16 cellular contexts compared by ENCODE assay signal in the genomic region with DNA sequence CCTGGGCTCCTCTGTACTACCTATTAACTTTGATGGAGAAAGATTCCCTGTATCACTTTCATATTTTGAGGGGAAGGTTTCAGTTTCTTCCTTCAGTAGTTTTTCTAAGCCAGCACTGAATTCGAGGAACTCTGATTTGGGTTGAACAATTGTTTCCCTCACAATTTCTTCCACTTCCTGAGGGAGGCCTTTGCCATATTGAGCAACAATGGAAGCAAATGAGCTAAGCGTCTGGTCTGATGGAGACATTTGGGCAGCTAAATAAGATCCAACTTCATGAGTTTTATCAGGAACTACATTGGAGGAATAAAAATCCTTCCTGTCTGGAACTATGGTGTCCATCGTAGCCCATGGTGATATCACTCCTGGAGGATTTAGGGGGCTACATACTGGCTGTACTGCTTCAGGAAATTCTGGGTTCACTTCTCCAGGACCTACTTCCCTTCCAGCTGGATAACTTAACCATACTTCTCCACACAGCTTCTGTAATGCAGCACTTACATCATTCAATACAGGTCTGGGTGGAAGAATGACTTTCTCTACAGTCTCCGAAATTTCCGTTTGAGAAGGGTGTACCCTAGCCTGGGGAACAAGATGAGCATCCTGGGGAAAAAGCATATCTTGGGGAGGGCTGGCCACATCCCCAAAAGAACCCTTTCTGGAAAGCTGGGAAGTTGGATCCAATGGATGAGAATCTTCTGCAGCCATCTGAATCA. TPM values are rescaled to one million over a fixed set of nuclear protein-coding genes. Genes with fewer than 3 reads are reported as not detected.
"Had no signal": no experiment of that assay in that cellular context is flagged by ENCODE, and none has a peak within 500 bp of the region (broad histone marks: within the 10 kb centered on the region; RNA-seq: fewer than 3 reads in every experiment).

No MANE protein-coding gene starts in this region.

- H3K27me3 Mint-ChIP-seq: activated naive CD8-positive, alpha-beta T cell treated with anti-CD3 and anti-CD28 coated beads, Interleukin-2, amount 10 ng/mL, durations not matched to agents 7 days and 5 days; naive thymus-derived CD4-positive, alpha-beta T cell had no signal

- H3K9me3 Mint-ChIP-seq: activated T-helper 1 cell treated with anti-CD3 and anti-CD28 coated beads, Interleukin-12 subunit alpha, Interleukin-12 subunit beta, Interleukin-2, Interleukin-4 antibody, amounts not matched to agents 30 ng/mL and 10 ng/mL and 1 ng/mL, durations not matched to agents 14 hours and 24 hours and 36 hours; immature natural killer cell had no signal

- ATAC-seq: naive thymus-derived CD4-positive, alpha-beta T cell had no signal

- H3K4me3 Mint-ChIP-seq: activated naive CD8-positive, alpha-beta T cell treated with anti-CD3 and anti-CD28 coated beads, Interleukin-2, amount 10 ng/mL, durations not matched to agents 7 days and 5 days; activated T-helper 1 cell treated with anti-CD3 and anti-CD28 coated beads, Interleukin-12 subunit alpha, Interleukin-12 subunit beta, Interleukin-2, Interleukin-4 antibody, amounts not matched to agents 30 ng/mL and 10 ng/mL and 1 ng/mL, durations not matched to agents 14 hours and 24 hours and 36 hours; immature natural killer cell; naive thymus-derived CD4-positive, alpha-beta T cell had no signal

- H3K36me3 ChIP-seq: breast epithelium, ovary, uterus had no signal

- H3K4me3 ChIP-seq: breast epithelium, mucosa of descending colon, ovary, tibial artery, uterus had no signal

- H3K27ac ChIP-seq: breast epithelium, ovary, tibial artery, uterus had no signal

- H3K4me1 ChIP-seq: breast epithelium, uterus had no signal

- H3K27ac Mint-ChIP-seq: activated naive CD8-positive, alpha-beta T cell treated with anti-CD3 and anti-CD28 coated beads, Interleukin-2, amount 10 ng/mL, durations not matched to agents 7 days and 5 days; activated T-helper 1 cell treated with anti-CD3 and anti-CD28 coated beads, Interleukin-12 subunit alpha, Interleukin-12 subunit beta, Interleukin-2, Interleukin-4 antibody, amounts not matched to agents 30 ng/mL and 10 ng/mL and 1 ng/mL, durations not matched to agents 14 hours and 24 hours and 36 hours had no signal

- DNase-seq: activated CD4-positive, CD25-positive, alpha-beta regulatory T cell treated with anti-CD3 and anti-CD28 coated beads, Interleukin-2, amount 50 U/mL, for 72 hours; activated naive CD4-positive, alpha-beta T cell; activated naive CD8-positive, alpha-beta T cell treated with anti-CD3 and anti-CD28 coated beads, Interleukin-2, amount 10 ng/mL, durations not matched to agents 7 days and 5 days; immature natural killer cell; mucosa of descending colon; naive thymus-derived CD4-positive, alpha-beta T cell; ovary; stimulated activated CD4-positive, alpha-beta T cell treated with anti-CD3 and anti-CD28 coated beads, Interleukin-2, amount 100 ng/mL, for 48 hours; stimulated activated naive CD4-positive, alpha-beta T cell; T-helper 1 cell; T1000; tibial artery; uterus had no signal

- H3K9me3 ChIP-seq: breast epithelium, mucosa of descending colon, ovary, tibial artery, uterus had no signal

- H3K4me1 Mint-ChIP-seq: activated naive CD8-positive, alpha-beta T cell treated with anti-CD3 and anti-CD28 coated beads, Interleukin-2, amount 10 ng/mL, durations not matched to agents 7 days and 5 days had no signal

- H3K27me3 ChIP-seq: breast epithelium, ovary, tibial artery, uterus had no signal

RNA-seq across cellular contexts. Expression of gene CCDC89, which starts 38.9 kb away (rescaled TPM):
- total RNA-seq: activated CD8-positive, alpha-beta memory T cell treated with anti-CD3 and anti-CD28 coated beads for 36 hours had no signal
- polyA plus RNA-seq: immature natural killer cell; naive thymus-derived CD4-positive, alpha-beta T cell had no signal
